16 cellular contexts compared by ENCODE assay signal in the genomic region with DNA sequence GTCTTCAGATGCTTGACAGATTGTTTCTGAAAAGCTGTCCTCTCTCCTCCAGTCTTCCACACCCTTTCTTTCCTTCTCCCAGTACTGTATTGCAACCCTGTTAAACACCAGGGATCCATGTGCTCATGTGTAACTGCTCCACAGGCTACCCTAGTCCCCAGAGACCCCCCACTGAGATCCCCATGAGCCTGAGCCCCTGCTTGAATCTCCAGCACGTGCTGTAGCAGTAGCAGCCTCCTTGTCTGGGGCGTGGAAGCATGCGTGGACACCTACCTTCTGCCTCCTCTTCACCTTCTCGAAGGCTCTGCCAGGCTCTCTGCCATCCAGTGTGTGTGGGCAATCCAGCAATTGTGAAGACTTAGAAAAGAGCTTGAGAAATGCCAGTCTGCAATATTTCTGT. TPM values are rescaled to one million over a fixed set of nuclear protein-coding genes. Genes with fewer than 3 reads are reported as not detected.
DNase-seq lines count a peak whose midpoint lies in the region; ATAC-seq and TF ChIP-seq lines count a peak whose summit lies in the region.
"Had no signal": no experiment of that assay in that cellular context is flagged by ENCODE, and none has a peak within 500 bp of the region (broad histone marks: within the 10 kb centered on the region; RNA-seq: fewer than 3 reads in every experiment).

No MANE protein-coding gene starts in this region.

- no peak for TF ChIP-seq CTCF in testis (IDR thresholded peaks at IDR 0.05)
- TF ChIP-seq CTCF in esophagus squamous epithelium (IDR thresholded peaks at IDR 0.05): no peak

- TF ChIP-seq POLR2A in testis (IDR thresholded peaks at IDR 0.05): no peak
- no peak for TF ChIP-seq POLR2A in esophagus squamous epithelium (IDR thresholded peaks at IDR 0.05)

- no peaks in the 10 kb centered on the region for H3K36me3 ChIP-seq in testis (ENCODE audit: low read depth, missing control alignments)
- H3K36me3 ChIP-seq in esophagus squamous epithelium: no peaks in the 10 kb centered on the region

- H3K4me1 ChIP-seq in testis (no peaks in the 10 kb centered on the region), esophagus squamous epithelium (peaks cover 0 to 9% (median 0%) of the 10 kb centered on the region in 3 donors)

- H3K27me3 ChIP-seq in testis (no peaks in the 10 kb centered on the region), esophagus squamous epithelium (no peaks in the 10 kb centered on the region)
- H3K27me3 ChIP-seq: BLaER1 had no signal

- no peaks in the 10 kb centered on the region for H3K9me3 ChIP-seq in testis
- peaks cover 0 to 2% (median 0%) of the 10 kb centered on the region in 3 donors for H3K9me3 ChIP-seq in esophagus squamous epithelium
- H3K9me3 ChIP-seq: Caco-2 had no signal

- no peak overlapping the region for H3K27ac ChIP-seq in testis
- no peak overlapping the region for H3K27ac ChIP-seq in esophagus squamous epithelium
- H3K27ac ChIP-seq: 22Rv1, BLaER1, GM23248 had no signal

- H3K4me3 ChIP-seq in testis (no peak overlapping the region), esophagus squamous epithelium (no peak overlapping the region)
- H3K4me3 ChIP-seq: BLaER1, GM23248 had no signal

- WGBS in testis, 2 donors: 91 to 93% methylated on average over 3 to 4 of the region's 4 CpGs
- WGBS in esophagus squamous epithelium, 2 donors: 85 to 94% methylated on average over 3 to 4 of the region's 4 CpGs

- peak; percentile 47 for DNase-seq in activated CD8-positive, alpha-beta memory T cell treated with anti-CD3 and anti-CD28 coated beads for 24 hours
- no peak for DNase-seq in activated CD8-positive, alpha-beta memory T cell treated with anti-CD3 and anti-CD28 coated beads, Interleukin-2, amount 50 U/mL, for 4 hours
- DNase-seq in ecto neural progenitor cell (ENCODE audit: low spot score) (peak; percentile 14), sciatic nerve (ENCODE audit: low spot score) (peak; percentile 46), testis (no peak), esophagus squamous epithelium (lab: John Stamatoyannopoulos, UW) (no peak)
- DNase-seq: AML-193; Caco-2; CD8-positive, alpha-beta memory T cell; DMS53; GF-D8; GM23248 had no signal

- intact Hi-C loops in sciatic nerve (cut with DNase I) (no loop called here), testis (cut with DNase I; ENCODE audit: low total_unique reads) (no loop called here), esophagus squamous epithelium (cut with DNase I) (no loop called here)

- ATAC-seq in sciatic nerve: no peak
- ATAC-seq in GM21515 (IDR thresholded peaks at IDR 0.05; ENCODE audit: unreplicated experiment): no peak
- ATAC-seq: HCT116 had no signal

RNA-seq across cellular contexts. Expression of a gene that starts 25.2 kb away (rescaled TPM):
- total RNA-seq in sciatic nerve (91.6 TPM), testis (10 to 100 TPM; 13.3 to 18.3 TPM), esophagus squamous epithelium (10 to 100 TPM in 2 of 4 donors, 1 to 10 TPM in 2; 3.6 to 16.0 (median 7.4) TPM)
- 8.4 TPM for polyA plus RNA-seq in testis (ENCODE audit: insufficient read depth, low read depth, low replicate concordance)

Comparison
In these comparisons a context has a peak if more than half of its experiments do, and no peak if none do; other contexts are left out.
1. DNase-seq: peak in activated CD8-positive, alpha-beta memory T cell treated with anti-CD3 and anti-CD28 coated beads for 24 hours (single experiment), ecto neural progenitor cell (single experiment) and sciatic nerve (single experiment); none in activated CD8-positive, alpha-beta memory T cell treated with anti-CD3 and anti-CD28 coated beads, Interleukin-2, amount 50 U/mL, for 4 hours (single experiment), testis (single experiment) and esophagus squamous epithelium (single experiment).